1 cellular context compared by ENCODE assay signal in the genomic region with DNA sequence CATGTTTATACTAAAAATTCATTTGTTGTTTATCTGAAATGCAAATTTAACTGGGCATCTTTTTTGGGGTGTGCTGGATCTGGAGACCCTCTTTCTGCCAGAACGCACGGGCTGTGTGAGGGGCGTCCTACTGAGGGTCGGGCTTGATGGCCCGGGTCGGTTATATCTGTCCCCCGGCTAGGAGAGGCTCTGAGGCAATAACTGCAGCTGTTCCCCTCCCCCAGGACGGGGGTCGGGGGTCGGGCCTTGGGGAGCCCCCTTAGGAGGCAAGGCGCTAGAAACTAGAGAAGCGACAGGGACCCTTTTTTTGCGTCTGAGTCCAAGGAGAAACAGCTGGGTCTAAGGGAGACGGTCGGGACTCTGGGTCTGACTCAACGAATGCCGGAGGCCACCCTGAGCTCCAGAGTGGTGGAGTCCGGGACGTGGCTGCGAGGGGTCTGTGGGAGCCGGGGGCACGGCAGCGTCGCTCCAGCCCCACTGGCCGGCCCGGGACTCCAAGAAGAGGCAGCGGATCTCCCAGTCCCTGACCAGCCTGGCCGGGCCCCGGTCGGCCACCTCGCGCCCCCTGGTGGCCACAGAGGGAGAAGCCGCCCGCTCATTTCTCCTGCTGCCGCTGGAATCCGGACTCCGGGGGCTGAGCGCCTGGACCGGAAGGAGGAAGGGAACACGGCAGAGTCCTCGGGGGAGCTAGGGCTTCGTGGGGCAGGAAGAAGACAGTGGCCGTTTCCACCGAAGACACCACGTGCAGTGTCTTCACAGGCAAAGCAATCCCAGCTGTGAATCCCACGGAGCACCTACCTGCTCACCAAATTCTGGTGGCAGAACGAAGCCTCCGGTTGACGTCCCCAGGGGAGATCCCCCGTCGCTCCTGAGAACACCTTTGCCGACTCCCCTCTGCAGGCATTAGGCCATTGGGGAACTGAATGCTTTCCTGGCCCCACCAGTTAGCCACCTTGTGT.
TF ChIP-seq lines count a peak whose summit lies in the region.

No MANE protein-coding gene starts in this region.

TF ChIP-seq in K562, 482 proteins besides CTCF, POLR2A, EP300 and RAD21 (continued from another document):
- TF ChIP-seq, protein P1, sequence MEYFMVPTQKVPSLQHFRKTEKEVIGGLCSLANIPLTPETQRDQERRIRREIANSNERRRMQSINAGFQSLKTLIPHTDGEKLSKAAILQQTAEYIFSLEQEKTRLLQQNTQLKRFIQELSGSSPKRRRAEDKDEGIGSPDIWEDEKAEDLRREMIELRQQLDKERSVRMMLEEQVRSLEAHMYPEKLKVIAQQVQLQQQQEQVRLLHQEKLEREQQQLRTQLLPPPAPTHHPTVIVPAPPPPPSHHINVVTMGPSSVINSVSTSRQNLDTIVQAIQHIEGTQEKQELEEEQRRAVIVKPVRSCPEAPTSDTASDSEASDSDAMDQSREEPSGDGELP (CRISPR knock-in tag; IDR thresholded peaks at IDR 0.05; ENCODE audit: borderline replicate concordance): peak; percentile 80; the same call in 1 of the 2 replicates
- TF ChIP-seq POLR2G (IDR thresholded peaks at IDR 0.05; ENCODE audit: low read depth, low read length): peak; percentile 61
- TF ChIP-seq L3MBTL2 (IDR thresholded peaks at IDR 0.05): peak; percentile 95
- TF ChIP-seq ESRRA (IDR thresholded peaks at IDR 0.05; ENCODE audit: borderline replicate concordance, low read depth): peak; percentile 47; the same call in 1 of the 2 replicates
- TF ChIP-seq, protein P2, sequence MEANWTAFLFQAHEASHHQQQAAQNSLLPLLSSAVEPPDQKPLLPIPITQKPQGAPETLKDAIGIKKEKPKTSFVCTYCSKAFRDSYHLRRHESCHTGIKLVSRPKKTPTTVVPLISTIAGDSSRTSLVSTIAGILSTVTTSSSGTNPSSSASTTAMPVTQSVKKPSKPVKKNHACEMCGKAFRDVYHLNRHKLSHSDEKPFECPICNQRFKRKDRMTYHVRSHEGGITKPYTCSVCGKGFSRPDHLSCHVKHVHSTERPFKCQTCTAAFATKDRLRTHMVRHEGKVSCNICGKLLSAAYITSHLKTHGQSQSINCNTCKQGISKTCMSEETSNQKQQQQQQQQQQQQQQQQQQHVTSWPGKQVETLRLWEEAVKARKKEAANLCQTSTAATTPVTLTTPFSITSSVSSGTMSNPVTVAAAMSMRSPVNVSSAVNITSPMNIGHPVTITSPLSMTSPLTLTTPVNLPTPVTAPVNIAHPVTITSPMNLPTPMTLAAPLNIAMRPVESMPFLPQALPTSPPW (CRISPR knock-in tag; IDR thresholded peaks at IDR 0.05): 0 out of 2 replicates have a peak, but pooled peaks have one; percentile 22
- peak; percentile 39 for TF ChIP-seq HMGN3 (IDR thresholded peaks at IDR 0.05; ENCODE audit: borderline replicate concordance, extremely low read depth, insufficient read length, low read depth, low read length)
- no peak for TF ChIP-seq SLC30A9 (CRISPR knock-in tag; IDR thresholded peaks at IDR 0.05)
- peak; percentile 44; the same call in 1 of the 2 replicates for TF ChIP-seq MTA3 (IDR thresholded peaks at IDR 0.05; ENCODE audit: borderline replicate concordance)
- TF ChIP-seq PHF21A (IDR thresholded peaks at IDR 0.05; ENCODE audit: borderline replicate concordance, low read depth): peak; percentile 52; the same call in 1 of the 2 replicates
- TF ChIP-seq TCF7 (IDR thresholded peaks at IDR 0.05; ENCODE audit: borderline replicate concordance): no peak
- no peak for TF ChIP-seq ARID2 (IDR thresholded peaks at IDR 0.05)
- TF ChIP-seq, protein P3, sequence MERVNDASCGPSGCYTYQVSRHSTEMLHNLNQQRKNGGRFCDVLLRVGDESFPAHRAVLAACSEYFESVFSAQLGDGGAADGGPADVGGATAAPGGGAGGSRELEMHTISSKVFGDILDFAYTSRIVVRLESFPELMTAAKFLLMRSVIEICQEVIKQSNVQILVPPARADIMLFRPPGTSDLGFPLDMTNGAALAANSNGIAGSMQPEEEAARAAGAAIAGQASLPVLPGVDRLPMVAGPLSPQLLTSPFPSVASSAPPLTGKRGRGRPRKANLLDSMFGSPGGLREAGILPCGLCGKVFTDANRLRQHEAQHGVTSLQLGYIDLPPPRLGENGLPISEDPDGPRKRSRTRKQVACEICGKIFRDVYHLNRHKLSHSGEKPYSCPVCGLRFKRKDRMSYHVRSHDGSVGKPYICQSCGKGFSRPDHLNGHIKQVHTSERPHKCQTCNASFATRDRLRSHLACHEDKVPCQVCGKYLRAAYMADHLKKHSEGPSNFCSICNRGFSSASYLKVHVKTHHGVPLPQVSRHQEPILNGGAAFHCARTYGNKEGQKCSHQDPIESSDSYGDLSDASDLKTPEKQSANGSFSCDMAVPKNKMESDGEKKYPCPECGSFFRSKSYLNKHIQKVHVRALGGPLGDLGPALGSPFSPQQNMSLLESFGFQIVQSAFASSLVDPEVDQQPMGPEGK (CRISPR knock-in tag; IDR thresholded peaks at IDR 0.05; ENCODE audit: borderline replicate concordance): no peak
- TF ChIP-seq, protein P4, sequence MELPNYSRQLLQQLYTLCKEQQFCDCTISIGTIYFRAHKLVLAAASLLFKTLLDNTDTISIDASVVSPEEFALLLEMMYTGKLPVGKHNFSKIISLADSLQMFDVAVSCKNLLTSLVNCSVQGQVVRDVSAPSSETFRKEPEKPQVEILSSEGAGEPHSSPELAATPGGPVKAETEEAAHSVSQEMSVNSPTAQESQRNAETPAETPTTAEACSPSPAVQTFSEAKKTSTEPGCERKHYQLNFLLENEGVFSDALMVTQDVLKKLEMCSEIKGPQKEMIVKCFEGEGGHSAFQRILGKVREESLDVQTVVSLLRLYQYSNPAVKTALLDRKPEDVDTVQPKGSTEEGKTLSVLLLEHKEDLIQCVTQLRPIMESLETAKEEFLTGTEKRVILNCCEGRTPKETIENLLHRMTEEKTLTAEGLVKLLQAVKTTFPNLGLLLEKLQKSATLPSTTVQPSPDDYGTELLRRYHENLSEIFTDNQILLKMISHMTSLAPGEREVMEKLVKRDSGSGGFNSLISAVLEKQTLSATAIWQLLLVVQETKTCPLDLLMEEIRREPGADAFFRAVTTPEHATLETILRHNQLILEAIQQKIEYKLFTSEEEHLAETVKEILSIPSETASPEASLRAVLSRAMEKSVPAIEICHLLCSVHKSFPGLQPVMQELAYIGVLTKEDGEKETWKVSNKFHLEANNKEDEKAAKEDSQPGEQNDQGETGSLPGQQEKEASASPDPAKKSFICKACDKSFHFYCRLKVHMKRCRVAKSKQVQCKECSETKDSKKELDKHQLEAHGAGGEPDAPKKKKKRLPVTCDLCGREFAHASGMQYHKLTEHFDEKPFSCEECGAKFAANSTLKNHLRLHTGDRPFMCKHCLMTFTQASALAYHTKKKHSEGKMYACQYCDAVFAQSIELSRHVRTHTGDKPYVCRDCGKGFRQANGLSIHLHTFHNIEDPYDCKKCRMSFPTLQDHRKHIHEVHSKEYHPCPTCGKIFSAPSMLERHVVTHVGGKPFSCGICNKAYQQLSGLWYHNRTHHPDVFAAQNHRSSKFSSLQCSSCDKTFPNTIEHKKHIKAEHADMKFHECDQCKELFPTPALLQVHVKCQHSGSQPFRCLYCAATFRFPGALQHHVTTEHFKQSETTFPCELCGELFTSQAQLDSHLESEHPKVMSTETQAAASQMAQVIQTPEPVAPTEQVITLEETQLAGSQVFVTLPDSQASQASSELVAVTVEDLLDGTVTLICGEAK (IDR thresholded peaks at IDR 0.05): peak; percentile 81
- TF ChIP-seq, protein P4 (CRISPR knock-in tag; IDR thresholded peaks at IDR 0.05): no peak
- no peak for TF ChIP-seq ZBTB8A (IDR thresholded peaks at IDR 0.05; ENCODE audit: partially characterized antibody)
- TF ChIP-seq POLR2H (tag; IDR thresholded peaks at IDR 0.05; ENCODE audit: low read depth): no peak
- TF ChIP-seq, protein P5, sequence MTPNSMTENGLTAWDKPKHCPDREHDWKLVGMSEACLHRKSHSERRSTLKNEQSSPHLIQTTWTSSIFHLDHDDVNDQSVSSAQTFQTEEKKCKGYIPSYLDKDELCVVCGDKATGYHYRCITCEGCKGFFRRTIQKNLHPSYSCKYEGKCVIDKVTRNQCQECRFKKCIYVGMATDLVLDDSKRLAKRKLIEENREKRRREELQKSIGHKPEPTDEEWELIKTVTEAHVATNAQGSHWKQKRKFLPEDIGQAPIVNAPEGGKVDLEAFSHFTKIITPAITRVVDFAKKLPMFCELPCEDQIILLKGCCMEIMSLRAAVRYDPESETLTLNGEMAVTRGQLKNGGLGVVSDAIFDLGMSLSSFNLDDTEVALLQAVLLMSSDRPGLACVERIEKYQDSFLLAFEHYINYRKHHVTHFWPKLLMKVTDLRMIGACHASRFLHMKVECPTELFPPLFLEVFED (CRISPR knock-in tag; conservative IDR thresholded peaks at IDR 0.05): no peak
